Comparison of ENCODE assay signal across 27 cellular contexts in genomic region chr11:1275021-1275420, GRCh38. TPM values are rescaled to one million over a fixed set of nuclear protein-coding genes. Genes with fewer than 3 reads are reported as not detected.
A peak's percentile ranks its signal among the peaks of the same experiment; 100 is the strongest.
DNase-seq lines count a peak whose midpoint lies in the region; ATAC-seq and TF ChIP-seq lines count a peak whose summit lies in the region.
"Had no signal": no experiment of that assay in that cellular context is flagged by ENCODE, and none has a peak within 500 bp of the region (broad histone marks: within the 10 kb centered on the region; RNA-seq: fewer than 3 reads in every experiment).

No MANE protein-coding gene starts in this region.

- DNase-seq in Right ventricle myocardium superior, result peak; percentile 17
- no peak for DNase-seq in heart right ventricle
- no peak for DNase-seq in right atrium auricular region (ENCODE audit: low spot score)
- DNase-seq in GM03348 (ENCODE audit: low spot score), result no peak
- DNase-seq: CD4-positive, alpha-beta T cell; DMS53; H9; Karpas-422; NCI-H1092 treated with DMSO at 0.1 percent for 48 hours; NCI-H1436; NCI-H2081 treated with DMSO at 0.1 percent for 48 hours; NCI-H2171; NCI-H226; NCI-H510A; NCI-H69; SIG-M5; SK-N-SH had no signal

- H3K9me3 ChIP-seq in heart right ventricle (no peaks in the 10 kb centered on the region), right atrium auricular region (no peaks in the 10 kb centered on the region)
- H3K9me3 ChIP-seq: SK-N-SH had no signal

- H3K27ac ChIP-seq in heart right ventricle, result no peak overlapping the region
- peak overlapping the region; percentile 37 for H3K27ac ChIP-seq in angular gyrus (ENCODE audit: low read depth, low read length)
- H3K27ac ChIP-seq in right atrium auricular region, result peak overlapping the region; percentile 77 to 83
- H3K27ac ChIP-seq: RWPE1 had no signal

- H3K27me3 ChIP-seq in heart right ventricle (no peaks in the 10 kb centered on the region), right atrium auricular region (no peaks in the 10 kb centered on the region)

- WGBS in heart right ventricle, 2 donors, result 89 to 94% methylated on average over 18 of the region's 18 CpGs

- TF ChIP-seq CTCF in heart right ventricle (IDR thresholded peaks at IDR 0.05) (no peak), right atrium auricular region (IDR thresholded peaks at IDR 0.05) (no peak)

- H3K36me3 ChIP-seq in heart right ventricle, result peaks cover 0 to 67% (median 9%) of the 10 kb centered on the region in 9 donors
- peaks cover 33% of the 10 kb centered on the region for H3K36me3 ChIP-seq in right atrium auricular region

- no peak overlapping the region for H3K4me3 ChIP-seq in heart right ventricle
- H3K4me3 ChIP-seq in right atrium auricular region, result no peak overlapping the region
- H3K4me3 ChIP-seq: GM23338 had no signal

- intact Hi-C loops in Right ventricle myocardium superior (cut with DNase I), result no loop called here
- intact Hi-C loops in heart right ventricle (cut with DNase I), result loop anchor here in 1 of 10 donors (10.0 kb wide), 1 partner anchor 140 kb away; no protein-coding TSS in a partner anchor

- peaks cover 0 to 16% (median 12%) of the 10 kb centered on the region in 9 donors for H3K4me1 ChIP-seq in heart right ventricle
- peaks cover 0 to 24% of the 10 kb centered on the region in 2 donors for H3K4me1 ChIP-seq in right atrium auricular region

- ATAC-seq in Right ventricle myocardium superior (ENCODE audit: poor library complexity) (no peak), heart right ventricle (no peak), HG03378 (IDR thresholded peaks at IDR 0.05; ENCODE audit: unreplicated experiment) (no peak), HG02678 (IDR thresholded peaks at IDR 0.05; ENCODE audit: unreplicated experiment) (no peak)
- ATAC-seq: GM23338 had no signal

RNA-seq across cellular contexts. Expression of gene TOLLIP, which starts 34.4 kb away (rescaled TPM):
- total RNA-seq in Right ventricle myocardium superior, result 49.9 TPM
- total RNA-seq in heart right ventricle, result 10 to 100 TPM; 34.3 to 53.6 (median 45.2) TPM
- polyA plus RNA-seq in heart right ventricle, result 10 to 100 TPM; 19.0 to 32.5 TPM
- 10 to 100 TPM; 29.6 to 41.0 TPM for total RNA-seq in right atrium auricular region

RNA-seq across cellular contexts. Expression of gene MUC5B, which starts 52.2 kb away (rescaled TPM):
- total RNA-seq in Right ventricle myocardium superior (not detected), heart right ventricle (not detected), right atrium auricular region (not detected)
- polyA plus RNA-seq in heart right ventricle, result not detected
- total RNA-seq: A172; CD4-positive, alpha-beta T cell; Daoy; G401; H9 had no signal
- polyA plus RNA-seq: BJ, IgD-negative memory B cell, SK-N-SH had no signal

Comparison
In these comparisons a context has a peak if more than half of its experiments do, and no peak if none do; other contexts are left out.
1. H3K27ac ChIP-seq: peak in angular gyrus (single experiment) and right atrium auricular region (2 of 2); none in heart right ventricle (0 of 10).